21 cellular contexts compared by ENCODE assay signal in the genomic region with DNA sequence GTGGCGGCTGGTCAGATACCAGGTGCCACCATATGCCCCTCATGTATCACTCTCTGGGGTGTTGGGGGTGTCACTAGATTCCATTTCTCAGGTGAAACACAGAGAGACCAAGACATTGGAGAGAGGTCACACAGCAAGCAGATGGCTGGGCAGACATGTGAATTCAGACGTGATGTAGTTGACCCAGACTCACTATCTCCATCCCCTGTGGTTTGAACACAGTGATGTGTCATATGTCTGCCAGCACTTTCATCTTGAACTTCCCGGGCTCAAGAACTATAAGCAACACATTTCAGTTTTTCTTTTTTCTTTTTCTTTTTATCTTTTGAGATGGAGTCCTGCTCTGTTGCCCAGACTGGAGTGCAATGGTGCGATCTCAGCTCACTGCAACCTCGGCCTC. TPM values are rescaled to one million over a fixed set of nuclear protein-coding genes. Genes with fewer than 3 reads are reported as not detected.
A peak's percentile ranks its signal among the peaks of the same experiment; 100 is the strongest.
DNase-seq lines count a peak whose midpoint lies in the region; FAIRE-seq and TF ChIP-seq lines count a peak whose summit lies in the region.
"Had no signal": no experiment of that assay in that cellular context is flagged by ENCODE, and none has a peak within 500 bp of the region (broad histone marks: within the 10 kb centered on the region; RNA-seq: fewer than 3 reads in every experiment).

No MANE protein-coding gene starts in this region.

- no peak overlapping the region for H3K9ac ChIP-seq in neural progenitor cell
- H3K9ac ChIP-seq: BLaER1 had no signal

- H3F3A ChIP-seq in neural progenitor cell (ENCODE audit: low read depth): no peaks in the 10 kb centered on the region

- H3K4me3 Mint-ChIP-seq in neural progenitor cell: peak overlapping the region; percentile 33
- H3K4me3 Mint-ChIP-seq in immature natural killer cell: no peak overlapping the region
- H3K4me3 Mint-ChIP-seq: CD14-positive monocyte; CD4-positive, alpha-beta memory T cell had no signal

- H3K27ac Mint-ChIP-seq in neural progenitor cell (no peak overlapping the region), immature natural killer cell (no peak overlapping the region)
- H3K27ac Mint-ChIP-seq: CD14-positive monocyte; CD4-positive, alpha-beta memory T cell had no signal

- H3K4me2 ChIP-seq in neural progenitor cell: no peak overlapping the region
- H3K4me2 ChIP-seq: BLaER1 had no signal

- DNase-seq in RPMI7951 (ENCODE audit: low read depth) (peak; percentile 35), amniotic epithelial cell (ENCODE audit: low read depth) (peak; percentile 59), neural progenitor cell (ENCODE audit: low spot score) (no peak), kidney glomerular epithelial cell (lab: John Stamatoyannopoulos, UW) (no peak), RCC 7860 (ENCODE audit: low spot score) (no peak), immature natural killer cell (no peak), NCI-H2227 treated with DMSO at 0.1 percent for 48 hours (lab: John Stamatoyannopoulos, UW) (no peak)
- DNase-seq: 8988T; CD4-positive, alpha-beta memory T cell; DMS153; DMS79; GDM1 had no signal

- H3K9me3 Mint-ChIP-seq in neural progenitor cell (no peaks in the 10 kb centered on the region), immature natural killer cell (no peaks in the 10 kb centered on the region)
- H3K9me3 Mint-ChIP-seq: CD4-positive, alpha-beta memory T cell had no signal

- no peaks in the 10 kb centered on the region for H3K79me2 ChIP-seq in neural progenitor cell (ENCODE audit: low read depth)

- H3K4me3 ChIP-seq in HEK293 (ENCODE audit: low read depth, low read length) (no peak overlapping the region), neural progenitor cell (no peak overlapping the region)
- H3K4me3 ChIP-seq: BLaER1, HAP-1 had no signal

- no peak overlapping the region for H2AFZ ChIP-seq in neural progenitor cell (replicated peaks)

- H3K4me1 Mint-ChIP-seq in neural progenitor cell (no peaks in the 10 kb centered on the region), immature natural killer cell (no peaks in the 10 kb centered on the region)
- H3K4me1 Mint-ChIP-seq: CD14-positive monocyte; CD4-positive, alpha-beta memory T cell had no signal

- no peaks in the 10 kb centered on the region for H4K20me1 ChIP-seq in neural progenitor cell (ENCODE audit: low read depth)
- H4K20me1 ChIP-seq: BLaER1 had no signal

- H3K27me3 Mint-ChIP-seq in neural progenitor cell (ENCODE audit: insufficient read depth, low read depth) (peaks cover 2% of the 10 kb centered on the region), immature natural killer cell (ENCODE audit: low read depth in 3 of 3) (peaks cover 3 to 12% (median 3%) of the 10 kb centered on the region in 3 donors)
- H3K27me3 Mint-ChIP-seq: CD4-positive, alpha-beta memory T cell had no signal

- FAIRE-seq in RCC 7860 (lab: Jason Lieb, UNC): no peak
- FAIRE-seq: H1 had no signal

- H3K36me3 Mint-ChIP-seq in neural progenitor cell (no peaks in the 10 kb centered on the region), immature natural killer cell (no peaks in the 10 kb centered on the region)
- H3K36me3 Mint-ChIP-seq: CD14-positive monocyte; CD4-positive, alpha-beta memory T cell had no signal

- H3K27me3 ChIP-seq in neural progenitor cell: peaks cover 50% of the 10 kb centered on the region
- H3K27me3 ChIP-seq: BLaER1 had no signal

- no peaks in the 10 kb centered on the region for H3K4me1 ChIP-seq in HEK293 (ENCODE audit: control insufficient read depth, insufficient read depth, low read length)
- no peaks in the 10 kb centered on the region for H3K4me1 ChIP-seq in neural progenitor cell
- H3K4me1 ChIP-seq: HAP-1 had no signal

- H3K9me3 ChIP-seq in HEK293 (ENCODE audit: control insufficient read depth, insufficient read depth, low read depth, low read length) (no peaks in the 10 kb centered on the region), neural progenitor cell (ENCODE audit: low read depth) (no peaks in the 10 kb centered on the region)
- H3K9me3 ChIP-seq: BLaER1, HAP-1 had no signal

- no peaks in the 10 kb centered on the region for H3K36me3 ChIP-seq in HEK293 (ENCODE audit: control insufficient read depth in 2 of 2, insufficient read depth in 1 of 2, low read length in 2 of 2)
- H3K36me3 ChIP-seq in neural progenitor cell: no peaks in the 10 kb centered on the region
- H3K36me3 ChIP-seq: BLaER1, HAP-1 had no signal

- POLR2A ChIA-PET in HEK293 (lab: Yijun Ruan, JAX): no interaction called here

- TF ChIP-seq CTCF in HEK293 (tag by site-specific recombination; IDR thresholded peaks at IDR 0.05) (no peak), neural progenitor cell (IDR thresholded peaks at IDR 0.05) (no peak)

- CTCF ChIA-PET in HEK293 (lab: Yijun Ruan, JAX): interaction anchor here (1.5 kb wide), 1 partner anchor 31 kb away, joined by 6 read pairs; no protein-coding TSS in a partner anchor

- no peak overlapping the region for H3K27ac ChIP-seq in HEK293 (ENCODE audit: extremely low read depth, low read depth, low read length)
- no peak overlapping the region for H3K27ac ChIP-seq in neural progenitor cell
- H3K27ac ChIP-seq: BLaER1, HL-60 had no signal

TF ChIP-seq in HEK293, 187 proteins besides CTCF, POLR2A, EP300 and RAD21:
- peak; percentile 33; the same call in 1 of the 2 replicates for TF ChIP-seq ZNF768 (tag by site-specific recombination; IDR thresholded peaks at IDR 0.05)
- TF ChIP-seq TSHZ1 (tag by site-specific recombination; IDR thresholded peaks at IDR 0.05; ENCODE audit: borderline replicate concordance): no peak

RNA-seq across cellular contexts. Expression of gene UPF1, which starts 16.1 kb away (rescaled TPM):
- 32.4 and 56.2 TPM in 2 replicates for total RNA-seq in RPMI7951 (2014; rRNA removed; shearing (Covaris generic))
- 65.2 and 69.8 TPM in 2 replicates for total RNA-seq in neural progenitor cell (ENCODE audit: low replicate concordance)
- 10 to 100 TPM in 1 of 3 donors, 1 to 10 TPM in 2; 1.1 to 16.6 (median 5.2) TPM for polyA plus RNA-seq in immature natural killer cell

RNA-seq across cellular contexts. Expression of gene COMP, which starts 24.6 kb away (rescaled TPM):
- 1.1 and 1.2 TPM in 2 replicates for total RNA-seq in RPMI7951 (2014; rRNA removed; shearing (Covaris generic))
- total RNA-seq in neural progenitor cell (ENCODE audit: low replicate concordance): not detected in 2 replicates
- polyA plus RNA-seq in immature natural killer cell: not detected
- total RNA-seq: A673; CD4-positive, alpha-beta memory T cell; Daoy; HT1080 had no signal
- polyA plus RNA-seq: CD14-positive monocyte; CD4-positive, alpha-beta memory T cell had no signal

Comparison
In these comparisons a context has a peak if more than half of its experiments do, and no peak if none do; other contexts are left out.
1. DNase-seq: peak in RPMI7951 (single experiment) and amniotic epithelial cell (single experiment); none in neural progenitor cell (single experiment), kidney glomerular epithelial cell (single experiment), RCC 7860 (single experiment), immature natural killer cell (0 of 3) and NCI-H2227 treated with DMSO at 0.1 percent for 48 hours (single experiment).